In genomic region chr3:55156851-55157650, GRCh38 we compare ENCODE assay signal across 20 cellular contexts.
"Had no signal": no experiment of that assay in that cellular context is flagged by ENCODE, and none has a peak within 500 bp of the region (broad histone marks: within the 10 kb centered on the region; RNA-seq: fewer than 3 reads in every experiment).

No MANE protein-coding gene starts in this region.

- H3K4me1 ChIP-seq: adrenal gland, body of pancreas, lower lobe of right lung, parathyroid adenoma had no signal

- H3K9me3 ChIP-seq: adrenal gland, body of pancreas, lower lobe of right lung, neutrophil, tibial artery had no signal

- H3K9ac ChIP-seq: parathyroid adenoma had no signal

- H3K36me3 ChIP-seq: adrenal gland, lower lobe of right lung, neutrophil, tibial artery, WERI-Rb-1 had no signal

- H3K27ac ChIP-seq: adrenal gland, body of pancreas, dorsolateral prefrontal cortex, lower lobe of right lung, neutrophil, parathyroid adenoma, tibial artery, WERI-Rb-1 had no signal

- ATAC-seq: activated naive CD4-positive, alpha-beta T cell treated with anti-CD3 and anti-CD28 coated beads, Interleukin-2, amount 50 U/mL, for 72 hours; body of pancreas; lower lobe of right lung; natural killer cell treated with Interleukin-12 subunit alpha and Interleukin-12 subunit beta and Interleukin-15 and Interleukin-18, amount 100 ng/mL, for 72 hours; stimulated activated naive CD8-positive, alpha-beta T cell treated with anti-CD3 and anti-CD28 coated beads, Interleukin-15, Interleukin-2, amounts not matched to agents 100 U/mL and 50 U/mL, for 24 hours; T-helper 17 cell had no signal

- H3K27me3 ChIP-seq: adrenal gland, body of pancreas, neutrophil, tibial artery had no signal

- H3K4me3 ChIP-seq: adrenal gland, body of pancreas, dorsolateral prefrontal cortex, lower lobe of right lung, tibial artery had no signal

- DNase-seq: activated CD4-positive, alpha-beta T cell treated with anti-CD3 and anti-CD28 coated beads for 1 hour; activated CD4-positive, alpha-beta T cell treated with anti-CD3 and anti-CD28 coated beads, Interleukin-2, amount 50 U/mL, for 4 hours; activated gamma-delta T cell; adrenal gland; body of pancreas; central memory CD4-positive, alpha-beta T cell; dorsolateral prefrontal cortex; hypothalamus; lower lobe of right lung; stimulated activated CD4-positive, alpha-beta T cell treated with anti-CD3 and anti-CD28 coated beads, Interleukin-12 subunit alpha, Interleukin-12 subunit beta, amount 100 ng/mL, for 4 hours; stimulated activated CD4-positive, alpha-beta T cell treated with anti-CD3 and anti-CD28 coated beads, Interleukin-2, amount 100 ng/mL, for 24 hours; stimulated activated naive CD8-positive, alpha-beta T cell treated with anti-CD3 and anti-CD28 coated beads, Interleukin-15, Interleukin-2, amounts not matched to agents 100 U/mL and 50 U/mL, for 24 hours; substantia nigra; T-helper 17 cell; tibial artery; WERI-Rb-1 had no signal

- H2AFZ ChIP-seq: parathyroid adenoma had no signal
